In genomic region chr17:72151565-72152391, GRCh38 we compare ENCODE assay signal across 11 cellular contexts. TPM values are rescaled to one million over a fixed set of nuclear protein-coding genes. Genes with fewer than 3 reads are reported as not detected.
DNase-seq lines count a peak whose midpoint lies in the region; ATAC-seq and TF ChIP-seq lines count a peak whose summit lies in the region.
"Had no signal": no experiment of that assay in that cellular context is flagged by ENCODE, and none has a peak within 500 bp of the region (broad histone marks: within the 10 kb centered on the region; RNA-seq: fewer than 3 reads in every experiment).

No MANE protein-coding gene starts in this region.

- H3K36me3 ChIP-seq in H7 (replicated peaks; ENCODE audit: control insufficient read depth, insufficient read depth, low read length): no peaks in the 10 kb centered on the region
- H3K36me3 ChIP-seq in right atrium auricular region: no peaks in the 10 kb centered on the region
- H3K36me3 ChIP-seq in psoas muscle (ENCODE audit: insufficient read depth in 1 of 2, low read depth in 1 of 2): no peaks in the 10 kb centered on the region

- peaks cover 0 to 15% of the 10 kb centered on the region in 2 donors for H3K4me1 ChIP-seq in right atrium auricular region
- H3K4me1 ChIP-seq in psoas muscle: no peaks in the 10 kb centered on the region

- WGBS in psoas muscle, 3 donors: 20 to 37% (median 23%) methylated on average over 11 of the region's 11 CpGs

- H3K27ac ChIP-seq in right atrium auricular region (peak overlapping the region; percentile 46 to 57), psoas muscle (no peak overlapping the region)

- H3K27me3 ChIP-seq in H7 (ENCODE audit: control insufficient read depth, insufficient read depth, low read length): no peaks in the 10 kb centered on the region
- H3K27me3 ChIP-seq in right atrium auricular region: no peaks in the 10 kb centered on the region
- H3K27me3 ChIP-seq in psoas muscle (ENCODE audit: insufficient read depth in 3 of 3, low read length in 2 of 3): peaks cover 0 to 3% (median 0%) of the 10 kb centered on the region in 3 donors

- intact Hi-C loops in psoas muscle (cut with DNase I): loop anchor here in 1 of 2 donors (5.0 kb wide), 1 partner anchor 1191 kb away; no protein-coding TSS in a partner anchor

- no peaks in the 10 kb centered on the region for H3K9me3 ChIP-seq in right atrium auricular region
- H3K9me3 ChIP-seq in psoas muscle: no peaks in the 10 kb centered on the region

- no peak for TF ChIP-seq CTCF in right atrium auricular region (IDR thresholded peaks at IDR 0.05)
- TF ChIP-seq CTCF in psoas muscle (IDR thresholded peaks at IDR 0.05): no peak

- DNase-seq in H7: peak; percentile 38
- DNase-seq in SW 1271 (lab: John Stamatoyannopoulos, UW): peak; percentile 7 to 72
- DNase-seq in right atrium auricular region (ENCODE audit: low spot score): peak; percentile 89
- peak; percentile 19 to 59 for DNase-seq in psoas muscle
- DNase-seq in stimulated activated CD8-positive, alpha-beta memory T cell treated with anti-CD3 and anti-CD28 coated beads, Interleukin-4, amount 100 ng/mL, for 48 hours: no peak
- no peak for DNase-seq in activated T-cell treated with anti-CD3 and anti-CD28 coated beads for 4 hours
- DNase-seq in stimulated activated CD4-positive, alpha-beta T cell treated with anti-CD3 and anti-CD28 coated beads, Interleukin-2, amount 100 ng/mL, for 48 hours: no peak
- DNase-seq: cortex of kidney; NCI-H446; stimulated activated CD4-positive, alpha-beta T cell treated with anti-CD3 and anti-CD28 coated beads, Interleukin-2, amount 100 ng/mL, for 24 hours had no signal

- no peak overlapping the region for H3K4me3 ChIP-seq in H7 (ENCODE audit: insufficient read depth, low read depth, low read length)
- H3K4me3 ChIP-seq in right atrium auricular region: peak overlapping the region in 1 of 2 donors; percentile 6
- H3K4me3 ChIP-seq in psoas muscle: no peak overlapping the region

- ATAC-seq in psoas muscle (peak; percentile 52 to 89 (median 79)), GM21515 (IDR thresholded peaks at IDR 0.05; ENCODE audit: unreplicated experiment) (no peak)

RNA-seq across cellular contexts. Expression of gene SOX9, which starts 31.0 kb away (rescaled TPM):
- 0.38 and 0.52 TPM in 2 replicates for total RNA-seq in H7 (2014; rRNA removed; shearing (Covaris generic))
- total RNA-seq in right atrium auricular region (10 to 100 TPM in 1 of 2 donors, 1 to 10 TPM in 1; 7.0 to 20.6 TPM), psoas muscle (1 to 10 TPM; 1.6 to 2.7 (median 2.1) TPM)
- polyA plus RNA-seq in psoas muscle: 1 to 10 TPM in 1 of 3 donors, under 1 TPM in 2; 0.58 to 1.4 (median 0.83) TPM

Comparison
In these comparisons a context has a peak if more than half of its experiments do, and no peak if none do; other contexts are left out.
1. DNase-seq: peak in H7 (single experiment), SW 1271 (2 of 2), right atrium auricular region (single experiment) and psoas muscle (2 of 2); none in stimulated activated CD8-positive, alpha-beta memory T cell treated with anti-CD3 and anti-CD28 coated beads, Interleukin-4, amount 100 ng/mL, for 48 hours (single experiment), activated T-cell treated with anti-CD3 and anti-CD28 coated beads for 4 hours (single experiment) and stimulated activated CD4-positive, alpha-beta T cell treated with anti-CD3 and anti-CD28 coated beads, Interleukin-2, amount 100 ng/mL, for 48 hours (0 of 2).